8 cellular contexts compared by ENCODE assay signal in the genomic region with DNA sequence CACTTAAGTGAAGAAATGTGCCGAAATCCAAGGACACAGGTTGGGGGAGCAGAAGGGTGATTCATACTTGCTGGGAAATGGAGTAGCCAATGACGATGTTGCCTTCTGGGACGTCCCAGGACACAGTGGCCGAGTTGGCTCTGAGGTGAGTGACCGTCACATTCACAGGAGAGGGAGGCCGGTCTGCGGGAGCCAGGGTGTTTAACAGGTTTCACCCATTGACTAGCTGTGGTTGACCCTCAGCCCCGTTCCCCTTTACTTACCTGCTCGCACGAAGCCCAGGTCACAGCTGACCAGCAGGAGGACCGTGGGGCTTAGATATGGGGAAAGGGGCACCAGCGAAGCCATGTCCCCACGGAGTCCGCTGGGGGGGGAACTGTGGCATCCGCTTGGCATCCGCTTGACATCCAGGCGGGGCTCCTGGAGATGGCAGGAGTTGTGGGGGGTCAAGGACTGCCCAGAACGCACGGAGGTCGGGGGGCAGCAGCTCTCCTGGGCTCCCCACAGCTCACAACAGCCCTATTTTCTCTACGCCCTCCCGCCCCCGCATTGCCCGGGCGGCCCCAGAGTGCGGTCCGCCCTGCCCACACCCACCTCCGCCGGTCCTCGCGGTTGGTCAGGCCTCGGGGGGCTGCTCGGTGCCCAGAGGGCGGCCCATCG. TPM values are rescaled to one million over a fixed set of nuclear protein-coding genes. Genes with fewer than 3 reads are reported as not detected.
A peak's percentile ranks its signal among the peaks of the same experiment; 100 is the strongest.
DNase-seq lines count a peak whose midpoint lies in the region; ATAC-seq and TF ChIP-seq lines count a peak whose summit lies in the region.

No MANE protein-coding gene starts in this region.

- in situ Hi-C loops in IMR-90 (cut with MboI; ENCODE audit: low sequenced_read_pairs), result no loop called here

- H3K36me3 ChIP-seq in IMR-90 (ENCODE audit: control insufficient read depth, insufficient read depth, low read length) (0 out of 2 replicates have a peak, but pooled peaks cover 3% of the 10 kb centered on the region), duodenal mucosa (ENCODE audit: control insufficient read depth in 1 of 2, insufficient read depth in 2 of 2, low read length in 2 of 2) (no peaks in the 10 kb centered on the region), mesodermal cell (ENCODE audit: control insufficient read depth, insufficient read depth, low read length) (no peaks in the 10 kb centered on the region), upper lobe of left lung (no peaks in the 10 kb centered on the region)

- H3K56ac ChIP-seq in IMR-90 (ENCODE audit: extremely low read depth, insufficient read depth, low read length), result no peak overlapping the region

- peak overlapping the region; percentile 61 to 72; a peak in 3 of 4 replicates for H4K8ac ChIP-seq in IMR-90 (ENCODE audit: low read depth in 2 of 2, low read length in 2 of 2)

- peak overlapping the region; percentile 94 for H3K4me3 ChIP-seq in IMR-90 (ENCODE audit: insufficient read depth, low read depth, low read length)
- peak overlapping the region; percentile 60 to 63 for H3K4me3 ChIP-seq in duodenal mucosa (ENCODE audit: low read depth in 1 of 2, low read length in 2 of 2)
- peak overlapping the region; percentile 52 for H3K4me3 ChIP-seq in mesodermal cell (ENCODE audit: extremely low read depth, insufficient read depth, low read length, poor library complexity, severe bottlenecking)
- peak overlapping the region; percentile 31 to 67 (median 64) for H3K4me3 ChIP-seq in upper lobe of left lung

- peak overlapping the region; percentile 14; the same call in 1 of the 2 replicates for H4K5ac ChIP-seq in IMR-90 (ENCODE audit: low read depth, low read length)

- intact Hi-C loops in IMR-90 (cut with micrococcal nuclease), result no loop called here

- H2BK120ac ChIP-seq in IMR-90 (ENCODE audit: low read depth, low read length), result no peak overlapping the region

- ATAC-seq in IMR-90 (ENCODE audit: low read depth) (peak; percentile 55), upper lobe of left lung (ENCODE audit: low FRiP score in 2 of 2) (peak in 1 of 2 donors; percentile 54), GM19035 (IDR thresholded peaks at IDR 0.05; ENCODE audit: unreplicated experiment) (no peak), HG03280 (IDR thresholded peaks at IDR 0.05; ENCODE audit: unreplicated experiment) (no peak)

- DNase-seq in 8988T (peak; percentile 45), IMR-90 (peak; percentile 20), upper lobe of left lung (no peak)
- DNase-seq in central memory CD4-positive, alpha-beta T cell, result no peak

- no peak overlapping the region for H3K18ac ChIP-seq in IMR-90 (ENCODE audit: low read depth, low read length)

- H3K27ac ChIP-seq in IMR-90 (ENCODE audit: insufficient read depth, low read length) (no peak overlapping the region; the same call in 1 of the 2 replicates), duodenal mucosa (ENCODE audit: low read depth, low read length) (no peak overlapping the region), mesodermal cell (ENCODE audit: low read depth, low read length, severe bottlenecking) (no peak overlapping the region), upper lobe of left lung (peak overlapping the region in 2 of 4 donors; percentile 36 to 52)

- H3K9ac ChIP-seq in IMR-90 (ENCODE audit: low read depth, low read length), result peak overlapping the region; percentile 50
- peak overlapping the region in 1 of 2 donors; percentile 29 for H3K9ac ChIP-seq in duodenal mucosa (ENCODE audit: low read depth in 1 of 2, low read length in 2 of 2)

- POLR2A ChIA-PET in IMR-90 (lab: Charles Lee; ENCODE audit: unreplicated experiment), result no interaction called here

- peak overlapping the region; percentile 41; the same call in 1 of the 3 replicates for H2BK15ac ChIP-seq in IMR-90 (ENCODE audit: low read depth, low read length)

- H3K4ac ChIP-seq in IMR-90 (ENCODE audit: low read depth, low read length), result peak overlapping the region; percentile 75

- TF ChIP-seq POLR2A in IMR-90 (IDR thresholded peaks at IDR 0.05; ENCODE audit: low read depth, low read length) (no peak), upper lobe of left lung (IDR thresholded peaks at IDR 0.05) (no peak)

- H4K20me1 ChIP-seq in IMR-90 (ENCODE audit: insufficient read depth, low read length), result no peaks in the 10 kb centered on the region

- no TSS peak for BruUV-seq in IMR-90 (replicated peaks; lab: Mats Ljungman, UMichigan)

- TF ChIP-seq EP300 in upper lobe of left lung (IDR thresholded peaks at IDR 0.05), result no peak

- peak overlapping the region; percentile 99 for H2AFZ ChIP-seq in IMR-90 (replicated peaks; ENCODE audit: low read length, poor library complexity)

- H3K14ac ChIP-seq in IMR-90 (replicated peaks; ENCODE audit: low read depth, low read length), result peak overlapping the region; percentile 60

- TF ChIP-seq CTCF in IMR-90 (conservative IDR thresholded peaks at IDR 0.05; ENCODE audit: low read depth, low read length) (no peak), upper lobe of left lung (IDR thresholded peaks at IDR 0.05) (peak in 1 of 6 experiments; percentile 5)

- peak overlapping the region; percentile 81 for H3K4me2 ChIP-seq in IMR-90 (ENCODE audit: low read depth, low read length)

- WGBS in IMR-90 (ENCODE audit: extremely low coverage in 2 of 2, insufficient read length in 1 of 2), 2 experiments, result 8% methylated on average over 10 of the region's 35 CpGs; no CpG with 5 or more reads in 1 of the 2 experiments
- 10 to 13% methylated on average over 16 to 25 of the region's 35 CpGs for WGBS in mesodermal cell (ENCODE audit: insufficient coverage in 2 of 2), 2 experiments
- 39 to 48% methylated on average over 14 to 16 of the region's 35 CpGs for WGBS in upper lobe of left lung, 2 donors

- no peak overlapping the region for H2BK20ac ChIP-seq in IMR-90 (ENCODE audit: low read depth, low read length)

- peak overlapping the region; percentile 87 for H2AK9ac ChIP-seq in IMR-90 (replicated peaks; ENCODE audit: low read depth, low read length, poor library complexity)

- peaks cover 2% of the 10 kb centered on the region; the same call in 1 of the 2 replicates for H3K27me3 ChIP-seq in IMR-90 (ENCODE audit: control insufficient read depth, insufficient read depth, low read length)
- H3K27me3 ChIP-seq in duodenal mucosa (ENCODE audit: control insufficient read depth in 1 of 2, insufficient read depth in 2 of 2, low read length in 2 of 2), result peaks cover 17 to 21% of the 10 kb centered on the region in 2 donors
- peaks cover 0 to 14% (median 6%) of the 10 kb centered on the region in 4 donors for H3K27me3 ChIP-seq in upper lobe of left lung

- CTCF ChIA-PET in IMR-90 (lab: Yijun Ruan, JAX), result no interaction called here

- H3K9me3 ChIP-seq in IMR-90 (ENCODE audit: control insufficient read depth, insufficient read depth, low read length) (no peaks in the 10 kb centered on the region), duodenal mucosa (ENCODE audit: control insufficient read depth in 1 of 2, low read length in 2 of 2) (no peaks in the 10 kb centered on the region), mesodermal cell (ENCODE audit: control insufficient read depth, low read length) (no peaks in the 10 kb centered on the region), upper lobe of left lung (no peaks in the 10 kb centered on the region)

- peaks cover under 1 to 12% of the 10 kb centered on the region in 2 experiments; a peak in 3 of 4 replicates for H3K79me1 ChIP-seq in IMR-90 (ENCODE audit: low read depth in 1 of 2, low read length in 2 of 2)

- no peak overlapping the region; the same call in 1 of the 2 replicates for H4K91ac ChIP-seq in IMR-90 (ENCODE audit: insufficient read depth, low read depth, low read length)

- no peak overlapping the region for H2BK5ac ChIP-seq in IMR-90 (ENCODE audit: low read depth, low read length, poor library complexity, severe bottlenecking)

- H3K4me1 ChIP-seq in IMR-90 (ENCODE audit: control insufficient read depth, insufficient read depth, low read length) (peaks cover 5% of the 10 kb centered on the region), duodenal mucosa (ENCODE audit: control insufficient read depth in 1 of 2, insufficient read depth in 2 of 2, low read length in 2 of 2) (peaks cover 23 to 28% of the 10 kb centered on the region in 2 donors), mesodermal cell (ENCODE audit: control insufficient read depth, insufficient read depth, low read length, poor library complexity, severe bottlenecking) (peaks cover 9% of the 10 kb centered on the region), upper lobe of left lung (peaks cover 9 to 22% (median 17%) of the 10 kb centered on the region in 4 donors)

- peaks cover 18% of the 10 kb centered on the region for H3K9me1 ChIP-seq in IMR-90 (ENCODE audit: insufficient read depth, low read length)

- peak overlapping the region; percentile 71; the same call in 1 of the 2 replicates for H3K23ac ChIP-seq in IMR-90 (ENCODE audit: low read depth, low read length)

- TF ChIP-seq RAD21 in IMR-90 (IDR thresholded peaks at IDR 0.05; ENCODE audit: low read length), result no peak

- peak overlapping the region; percentile 84 for H2AK5ac ChIP-seq in IMR-90 (ENCODE audit: low read depth, low read length)

- dilution Hi-C loops in IMR-90 (cut with HindIII; ENCODE audit: low sequenced_read_pairs, unreplicated experiment), result no loop called here

RNA-seq across cellular contexts. Expression of a gene that starts 0.6 kb away (rescaled TPM):
- 7.3 and 7.5 TPM in 2 replicates for total RNA-seq in IMR-90 (2012; rRNA removed)
- polyA plus RNA-seq in IMR-90 (2012; rRNA removed), result 11.1 and 12.0 TPM in 2 replicates
- polyA plus RNA-seq in IMR-90 (2012; cell fraction: cytosol; rRNA removed), result 4.5 and 13.6 TPM in 2 replicates
- 12.0 and 17.7 TPM in 2 replicates for polyA plus RNA-seq in IMR-90 (2012; cell fraction: nucleus; rRNA removed; ENCODE audit: low replicate concordance)
- polyA plus RNA-seq in mesodermal cell (2013, experiment 1 of 2), result 20.5 TPM
- polyA plus RNA-seq in mesodermal cell (2013, experiment 2 of 2), result 15.2 TPM
- 1 to 10 TPM in 5 of 6 donors, not detected in 1; 1.1 to 4.6 (median 2.6) TPM for total RNA-seq in upper lobe of left lung

RNA-seq across cellular contexts. Expression of a gene that starts 2.2 kb away (rescaled TPM):
- total RNA-seq in IMR-90 (2012; rRNA removed) (under 0.01 TPM in 1 of 2 replicates, not detected in the other), upper lobe of left lung (under 1 TPM in 2 of 6 donors, not detected in 4; 0.24 to 0.83 TPM)
- 0.41 and 0.55 TPM in 2 replicates for polyA plus RNA-seq in IMR-90 (2012; rRNA removed)
- polyA plus RNA-seq in IMR-90 (2012; cell fraction: cytosol; rRNA removed), result 0.05 and 0.19 TPM in 2 replicates
- 1.3 and 2.6 TPM in 2 replicates for polyA plus RNA-seq in IMR-90 (2012; cell fraction: nucleus; rRNA removed; ENCODE audit: low replicate concordance)
- 1.1 TPM for polyA plus RNA-seq in mesodermal cell (2013, experiment 1 of 2)
- 0.40 TPM for polyA plus RNA-seq in mesodermal cell (2013, experiment 2 of 2)

RNA-seq across cellular contexts. Expression of a gene that starts 4.9 kb away (rescaled TPM):
- total RNA-seq in IMR-90 (2012; rRNA removed), result 23.1 and 25.5 TPM in 2 replicates
- polyA plus RNA-seq in IMR-90 (2012; rRNA removed), result 17.2 and 18.8 TPM in 2 replicates
- polyA plus RNA-seq in IMR-90 (2012; cell fraction: cytosol; rRNA removed), result 6.5 and 10.6 TPM in 2 replicates
- 74.8 and 84.4 TPM in 2 replicates for polyA plus RNA-seq in IMR-90 (2012; cell fraction: nucleus; rRNA removed; ENCODE audit: low replicate concordance)
- 24.8 TPM for polyA plus RNA-seq in mesodermal cell (2013, experiment 1 of 2)
- polyA plus RNA-seq in mesodermal cell (2013, experiment 2 of 2), result 17.7 TPM
- total RNA-seq in upper lobe of left lung, result 10 to 100 TPM; 24.3 to 80.6 (median 29.8) TPM

RNA-seq across cellular contexts. Expression of a gene that starts 52.2 kb away (rescaled TPM):
- total RNA-seq in IMR-90 (2012; rRNA removed), result not detected in 2 replicates
- 1.1 and 1.5 TPM in 2 replicates for polyA plus RNA-seq in IMR-90 (2012; rRNA removed)
- 0.34 TPM in 1 of 2 replicates, not detected in the other for polyA plus RNA-seq in IMR-90 (2012; cell fraction: cytosol; rRNA removed)
- 6.8 and 13.2 TPM in 2 replicates for polyA plus RNA-seq in IMR-90 (2012; cell fraction: nucleus; rRNA removed; ENCODE audit: low replicate concordance)
- polyA plus RNA-seq in mesodermal cell (2013, experiment 1 of 2), result 1.9 TPM
- 2.4 TPM for polyA plus RNA-seq in mesodermal cell (2013, experiment 2 of 2)
- total RNA-seq in upper lobe of left lung, result 10 to 100 TPM; 13.8 to 39.7 (median 31.0) TPM

Comparison
In these comparisons a context has a peak if more than half of its experiments do, and no peak if none do; other contexts are left out.
1. DNase-seq: peak in 8988T (single experiment) and IMR-90 (single experiment); none in upper lobe of left lung (0 of 2) and central memory CD4-positive, alpha-beta T cell (single experiment).
2. Peak in every context shown above with its lines, with median percentiles within 50 percentile points of each other: H3K4me3 ChIP-seq.